Comparison of ENCODE assay signal across 2 cellular contexts in the genomic region with DNA sequence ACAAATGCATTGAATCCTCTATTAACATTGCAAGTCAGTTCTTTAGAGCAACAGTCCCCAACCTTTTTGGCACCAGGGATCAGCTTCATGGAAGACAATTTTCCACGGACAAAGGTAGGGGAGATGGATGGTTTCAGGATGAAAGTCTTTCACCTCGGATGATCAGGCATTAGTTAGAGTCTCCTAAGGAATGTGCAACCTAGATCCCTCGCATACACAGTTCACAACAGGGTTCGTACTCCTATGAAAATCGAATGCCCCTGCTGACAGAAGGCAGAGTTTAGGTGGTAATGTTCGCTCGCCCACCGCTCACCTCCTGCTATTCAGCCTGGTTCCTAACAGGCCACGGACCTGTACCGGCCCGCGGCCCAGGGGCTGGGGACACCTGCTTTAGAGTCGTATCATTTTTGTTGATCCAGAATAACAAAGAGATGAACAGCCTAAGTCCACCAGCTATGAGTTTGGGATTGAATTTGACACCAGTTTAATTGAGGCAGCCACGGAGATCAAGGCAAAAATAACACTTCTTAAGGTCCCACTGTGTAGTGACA.
TF ChIP-seq lines count a peak whose summit lies in the region.

No MANE protein-coding gene starts in this region.

TF ChIP-seq in IMR-90, 13 proteins besides CTCF, POLR2A, EP300 and RAD21:
- TF ChIP-seq RCOR1 (IDR thresholded peaks at IDR 0.05; ENCODE audit: insufficient replicate concordance, low read length): no peak
- TF ChIP-seq, protein P1, sequence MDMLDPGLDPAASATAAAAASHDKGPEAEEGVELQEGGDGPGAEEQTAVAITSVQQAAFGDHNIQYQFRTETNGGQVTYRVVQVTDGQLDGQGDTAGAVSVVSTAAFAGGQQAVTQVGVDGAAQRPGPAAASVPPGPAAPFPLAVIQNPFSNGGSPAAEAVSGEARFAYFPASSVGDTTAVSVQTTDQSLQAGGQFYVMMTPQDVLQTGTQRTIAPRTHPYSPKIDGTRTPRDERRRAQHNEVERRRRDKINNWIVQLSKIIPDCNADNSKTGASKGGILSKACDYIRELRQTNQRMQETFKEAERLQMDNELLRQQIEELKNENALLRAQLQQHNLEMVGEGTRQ (IDR thresholded peaks at IDR 0.05; ENCODE audit: low read depth, low read length): no peak
- no peak for TF ChIP-seq RFX5 (IDR thresholded peaks at IDR 0.05; ENCODE audit: low read depth, low read length)
- no peak for TF ChIP-seq MAZ (IDR thresholded peaks at IDR 0.05; ENCODE audit: borderline replicate concordance, low read depth, low read length)
- TF ChIP-seq NFE2L2 (IDR thresholded peaks at IDR 0.05; ENCODE audit: low read depth, low read length): no peak
- TF ChIP-seq FOS (IDR thresholded peaks at IDR 0.05; ENCODE audit: low read depth, low read length): no peak
- no peak for TF ChIP-seq ELK1 (IDR thresholded peaks at IDR 0.05; ENCODE audit: borderline replicate concordance, low read depth, low read length)
- TF ChIP-seq BHLHE40 (IDR thresholded peaks at IDR 0.05; ENCODE audit: low read depth, low read length): no peak

TF ChIP-seq in endothelial cell of umbilical vein, 7 proteins besides CTCF, POLR2A, EP300 and RAD21:
- TF ChIP-seq MYC (IDR thresholded peaks at IDR 0.05; ENCODE audit: low read depth, low read length) (no peak), FOS (IDR thresholded peaks at IDR 0.05; ENCODE audit: borderline replicate concordance, insufficient read depth, low read length) (no peak), GATA2 (IDR thresholded peaks at IDR 0.05; ENCODE audit: insufficient read depth, insufficient read length, low read depth, low read length) (no peak), JUN (IDR thresholded peaks at IDR 0.05; ENCODE audit: borderline replicate concordance, insufficient read depth, insufficient read length, low read depth) (no peak), MAX (IDR thresholded peaks at IDR 0.05; ENCODE audit: insufficient read depth, insufficient read length) (no peak), EZH2 (IDR thresholded peaks at IDR 0.05; ENCODE audit: borderline replicate concordance, low read depth, low read length, severe bottlenecking) (no peak), POLR2AphosphoS5 (IDR thresholded peaks at IDR 0.05; ENCODE audit: insufficient read depth, low read depth, low read length) (no peak)
